8 cellular contexts compared by ENCODE assay signal in the genomic region with DNA sequence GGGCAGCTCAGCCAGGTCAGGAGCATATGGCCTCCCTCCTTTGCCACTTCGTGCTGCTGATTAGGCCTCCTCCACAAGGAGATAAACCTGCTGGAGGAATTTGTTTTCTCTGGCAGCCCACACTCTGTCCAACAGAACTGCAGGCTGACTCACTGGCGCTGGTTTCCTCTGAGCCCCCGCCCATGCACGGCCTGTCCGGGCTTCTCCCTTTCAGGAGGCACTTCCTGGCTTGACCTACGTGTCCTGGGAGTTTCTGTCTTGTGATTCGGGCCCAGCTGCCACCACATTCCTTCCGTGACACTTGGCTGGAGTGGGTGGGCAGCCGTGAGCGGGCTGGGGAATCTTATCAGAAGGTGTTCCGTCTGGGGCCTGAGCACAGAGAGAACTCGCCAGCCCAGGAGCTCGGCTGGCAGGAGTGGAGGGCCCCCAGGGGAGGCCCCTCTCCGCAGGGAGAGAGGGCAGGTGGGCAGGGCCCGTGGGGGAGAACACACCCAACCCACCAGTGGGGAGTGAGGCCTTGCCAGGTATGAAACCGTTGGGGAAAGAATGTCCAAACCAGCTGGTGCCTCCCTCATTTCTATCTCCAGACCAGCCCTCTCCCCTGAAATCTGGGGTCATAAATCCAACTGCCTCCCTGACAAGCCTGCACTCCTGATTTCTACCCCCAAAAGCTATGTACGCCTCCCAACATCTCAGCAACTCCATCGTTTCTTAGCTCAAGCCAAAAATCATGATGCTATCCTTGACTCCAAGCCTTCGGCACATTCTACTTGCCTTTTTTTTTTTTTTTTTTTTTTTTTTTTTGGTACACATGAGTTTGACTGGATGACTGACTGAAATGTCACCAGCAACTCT.
DNase-seq lines count a peak whose midpoint lies in the region; ATAC-seq and TF ChIP-seq lines count a peak whose summit lies in the region.
"Had no signal": no experiment of that assay in that cellular context is flagged by ENCODE, and none has a peak within 500 bp of the region (broad histone marks: within the 10 kb centered on the region; RNA-seq: fewer than 3 reads in every experiment).

No MANE protein-coding gene starts in this region.

- no peaks in the 10 kb centered on the region for H3K36me3 ChIP-seq in transverse colon
- H3K36me3 ChIP-seq: neutrophil had no signal

- H3K4me1 ChIP-seq in transverse colon = peaks cover 0 to 36% (median 7%) of the 10 kb centered on the region in 4 donors

- no peaks in the 10 kb centered on the region for H3K9me3 ChIP-seq in transverse colon
- H3K9me3 ChIP-seq: neutrophil had no signal

- WGBS in transverse colon (ENCODE audit: low coverage in 1 of 2), 2 donors = 72 to 73% methylated on average over 6 to 19 of the region's 19 CpGs

- in situ Hi-C loops in transverse colon (cut with MboI; ENCODE audit: low pct_ligation_motif_present in 1 of 4, low pct_unique_long_range_greater_than_20kb in 1 of 4, low sequenced_read_pairs in 3 of 4) = no loop called here

- ATAC-seq in HG02840 (IDR thresholded peaks at IDR 0.05; ENCODE audit: low FRiP score, unreplicated experiment) = no peak
- ATAC-seq in GM18907 (IDR thresholded peaks at IDR 0.05; ENCODE audit: unreplicated experiment) = no peak

- intact Hi-C loops in transverse colon (cut with DNase I; ENCODE audit: low total_unique reads) = no loop called here

- peak overlapping the region; percentile 55 for H3K4me3 ChIP-seq in coronary artery
- no peak overlapping the region for H3K4me3 ChIP-seq in transverse colon

- TF ChIP-seq POLR2A in transverse colon (IDR thresholded peaks at IDR 0.05) = no peak

- H3K27me3 ChIP-seq in transverse colon = no peaks in the 10 kb centered on the region

- H3K27ac ChIP-seq in coronary artery (peak overlapping the region; percentile 75 to 99), transverse colon (peak overlapping the region; percentile 58 to 72 (median 66))
- H3K27ac ChIP-seq: neutrophil had no signal

- TF ChIP-seq EP300 in transverse colon (IDR thresholded peaks at IDR 0.05; ENCODE audit: low read depth) = no peak

- peak; percentile 32 for DNase-seq in MV-4-11 (lab: John Stamatoyannopoulos, UW)
- DNase-seq in coronary artery (ENCODE audit: low spot score) = peak; percentile 98
- DNase-seq in lung microvascular endothelial cell (ENCODE audit: low read depth in 2 of 2) = peak; percentile 93 to 97
- DNase-seq in transverse colon = peak; percentile 50
- DNase-seq in NCI-H526 treated with DMSO at 0.1 percent for 48 hours (lab: John Stamatoyannopoulos, UW) = no peak

- no peak for TF ChIP-seq CTCF in coronary artery (IDR thresholded peaks at IDR 0.05)
- TF ChIP-seq CTCF in transverse colon (IDR thresholded peaks at IDR 0.05) = no peak
